In genomic region chr6:12716298-12716853, GRCh38 we compare ENCODE assay signal across 15 cellular contexts. TPM values are rescaled to one million over a fixed set of nuclear protein-coding genes. Genes with fewer than 3 reads are reported as not detected.
A peak's percentile ranks its signal among the peaks of the same experiment; 100 is the strongest.
DNase-seq lines count a peak whose midpoint lies in the region; ATAC-seq and TF ChIP-seq lines count a peak whose summit lies in the region.
"Had no signal": no experiment of that assay in that cellular context is flagged by ENCODE, and none has a peak within 500 bp of the region (broad histone marks: within the 10 kb centered on the region; RNA-seq: fewer than 3 reads in every experiment).

PHACTR1 (plus strand) TSS chr6:12716767.

- no peaks in the 10 kb centered on the region for H3K9me2 ChIP-seq in hepatocyte (replicated peaks; ENCODE audit: insufficient read depth)

- DNase-seq in NCI-H2227 (lab: John Stamatoyannopoulos, UW; ENCODE audit: unreplicated experiment) (peak; percentile 24), hepatocyte (ENCODE audit: low spot score) (no peak), superior temporal gyrus (ENCODE audit: extremely low spot score) (peak; percentile 55), NK-92 (lab: John Stamatoyannopoulos, UW; ENCODE audit: unreplicated experiment) (no peak)
- no peak for DNase-seq in activated naive CD4-positive, alpha-beta T cell treated with Interleukin-2 at 50 U/mL for 16 hours
- DNase-seq: activated CD4-positive, alpha-beta T cell treated with anti-CD3 and anti-CD28 coated beads, Interleukin-2, amount 10 ng/mL, durations not matched to agents 7 days and 5 days; activated T-cell treated with anti-CD3 and anti-CD28 coated beads, Interleukin-2, amount 50 U/mL, for 4 hours; C1 segment of cervical spinal cord; erythroblast; NCI-H446 treated with DMSO at 0.1 percent for 48 hours; small intestine; stimulated activated naive CD4-positive, alpha-beta T cell treated with Interleukin-2 at 50 U/mL for 16 hours had no signal

- no peaks in the 10 kb centered on the region for H3K9me3 ChIP-seq in hepatocyte (ENCODE audit: low read depth)
- H3K9me3 ChIP-seq: SJSA1 had no signal

- H3K36me3 ChIP-seq in hepatocyte (replicated peaks; ENCODE audit: insufficient read depth, low read depth), result no peaks in the 10 kb centered on the region
- H3K36me3 ChIP-seq: SJSA1 had no signal

- H3K4me2 ChIP-seq in hepatocyte, result peak within 1 kb of the TSS; percentile 36

- no peaks in the 10 kb centered on the region for H3K79me2 ChIP-seq in hepatocyte

- H2AFZ ChIP-seq in hepatocyte, result no peak within 1 kb of the TSS

- H3K4me1 ChIP-seq in hepatocyte (ENCODE audit: insufficient read depth), result no peaks in the 10 kb centered on the region
- H3K4me1 ChIP-seq: SJSA1 had no signal

- WGBS in hepatocyte (ENCODE audit: low lambda C conversion rate, missing lambda C conversion rate), result 88% methylated on average over 7 of the region's 7 CpGs

- no peak for ATAC-seq in HG02973 (IDR thresholded peaks at IDR 0.05; ENCODE audit: unreplicated experiment)
- ATAC-seq: activated T-cell treated with anti-CD3 and anti-CD28 coated beads, Interleukin-2, amount 50 U/mL, for 4 hours had no signal

- H3K27ac ChIP-seq in cingulate gyrus (ENCODE audit: low read depth, low read length) (peak within 1 kb of the TSS; percentile 19), hepatocyte (no peak within 1 kb of the TSS)
- H3K27ac ChIP-seq: SJSA1 had no signal

- H3K4me3 ChIP-seq in hepatocyte, result no peak within 1 kb of the TSS
- H3K4me3 ChIP-seq: SJSA1 had no signal

- H4K20me1 ChIP-seq in hepatocyte (ENCODE audit: insufficient read depth, poor library complexity, severe bottlenecking), result no peaks in the 10 kb centered on the region

- TF ChIP-seq CTCF in hepatocyte (IDR thresholded peaks at IDR 0.05; ENCODE audit: poor library complexity), result no peak

- H3K27me3 ChIP-seq in hepatocyte, result peaks cover 10% of the 10 kb centered on the region

RNA-seq across cellular contexts. Expression of gene PHACTR1, which starts in this region (rescaled TPM):
- 2.8 and 4.3 TPM in 2 replicates for total RNA-seq in hepatocyte
- 3.0 and 6.1 TPM in 2 replicates for polyA plus RNA-seq in hepatocyte

Comparison
In these comparisons a context has a peak if more than half of its experiments do, and no peak if none do; other contexts are left out.
1. DNase-seq: peak in NCI-H2227 (single experiment) and superior temporal gyrus (single experiment); none in hepatocyte (single experiment), activated naive CD4-positive, alpha-beta T cell treated with Interleukin-2 at 50 U/mL for 16 hours (single experiment) and NK-92 (single experiment).